26 cellular contexts compared by ENCODE assay signal in genomic region chr6:30700340-30700739, GRCh38. TPM values are rescaled to one million over a fixed set of nuclear protein-coding genes. Genes with fewer than 3 reads are reported as not detected.
DNase-seq lines count a peak whose midpoint lies in the region; ATAC-seq and TF ChIP-seq lines count a peak whose summit lies in the region.
"Had no signal": no experiment of that assay in that cellular context is flagged by ENCODE, and none has a peak within 500 bp of the region (broad histone marks: within the 10 kb centered on the region; RNA-seq: fewer than 3 reads in every experiment).

No MANE protein-coding gene starts in this region.

- H3K4me3 ChIP-seq in mammary epithelial cell (replicated peaks in 1 of 3; ENCODE audit: insufficient read depth in 1 of 3, low read depth in 2 of 3, low read length in 3 of 3) (no peak overlapping the region), liver (ENCODE audit: low read depth in 1 of 3, low read length in 3 of 3) (no peak overlapping the region), aorta (ENCODE audit: low read length in 2 of 2) (no peak overlapping the region), colonic mucosa (no peak overlapping the region)
- H3K4me3 ChIP-seq: dorsolateral prefrontal cortex, esophagus muscularis mucosa, pancreas, PC-9, skin epidermis, upper lobe of left lung had no signal

- peaks cover 6% of the 10 kb centered on the region for H3K4me1 Mint-ChIP-seq in MCF 10A (ENCODE audit: insufficient read depth, unreplicated experiment)
- no peaks in the 10 kb centered on the region for H3K4me1 Mint-ChIP-seq in glutamatergic neuron (ENCODE audit: low read depth, unreplicated experiment)
- peaks cover 1% of the 10 kb centered on the region for H3K4me1 Mint-ChIP-seq in Calu3 (ENCODE audit: low read depth, unreplicated experiment)

- in situ Hi-C loops in mammary epithelial cell (cut with MboI; ENCODE audit: low sequenced_read_pairs in 2 of 2), result no loop called here

- H3K79me2 ChIP-seq in mammary epithelial cell (ENCODE audit: insufficient read depth, low read length), result no peaks in the 10 kb centered on the region

- WGBS in mammary epithelial cell (ENCODE audit: low coverage, missing lambda C conversion rate), result 58% methylated on average over 4 of the region's 4 CpGs
- 32% methylated on average over 4 of the region's 4 CpGs for WGBS in liver
- 74 to 75% methylated on average over 4 of the region's 4 CpGs for WGBS in aorta, 2 donors

- H3K9ac ChIP-seq in mammary epithelial cell (ENCODE audit: insufficient read depth, low read length) (peak overlapping the region; percentile 13), liver (ENCODE audit: low read depth in 1 of 2, low read length in 2 of 2) (no peak overlapping the region), colonic mucosa (ENCODE audit: low read depth in 2 of 2, low read length in 2 of 2) (no peak overlapping the region)
- H3K9ac ChIP-seq: SK-N-SH had no signal

- H3K4me3 Mint-ChIP-seq in MCF 10A (ENCODE audit: unreplicated experiment) (no peak overlapping the region), glutamatergic neuron (ENCODE audit: unreplicated experiment) (no peak overlapping the region), Calu3 (ENCODE audit: low read depth, unreplicated experiment) (no peak overlapping the region)
- H3K4me3 Mint-ChIP-seq: activated T-helper 17 cell treated with anti-CD3 and anti-CD28 coated beads, Interleukin-2, amount 50 U/mL, for 72 hours; naive thymus-derived CD4-positive, alpha-beta T cell; stimulated activated naive CD8-positive, alpha-beta T cell treated with anti-CD3 and anti-CD28 coated beads, Interleukin-15, amount 100 ng/mL, for 72 hours had no signal

- CTCF ChIA-PET in mammary epithelial cell (lab: Charles Lee; ENCODE audit: low non-redundant PET), result no interaction called here
- CTCF ChIA-PET in MCF 10A (lab: Yijun Ruan, JAX), result interaction anchor here (0.8 to 1.4 kb wide), 2 partner anchors 22 to 217 kb away, joined by 3 read pairs; no protein-coding TSS in a partner anchor
- CTCF ChIA-PET in Calu3 (lab: Charles Lee), result no interaction called here

- no peak overlapping the region for H3K4me2 ChIP-seq in mammary epithelial cell (ENCODE audit: insufficient read depth, low read depth, low read length)
- H3K4me2 ChIP-seq: PC-9, SK-N-SH had no signal

- no TSS peak for BruUV-seq in mammary epithelial cell (replicated peaks; lab: Mats Ljungman, UMichigan)
- BruUV-seq in MCF 10A (replicated peaks; lab: Mats Ljungman, UMichigan), result no TSS peak
- BruUV-seq in Calu3 (replicated peaks; lab: Mats Ljungman, UMichigan), result no TSS peak

- H3K27ac Mint-ChIP-seq in MCF 10A (ENCODE audit: low read depth, unreplicated experiment) (no peak overlapping the region), glutamatergic neuron (ENCODE audit: unreplicated experiment) (peak overlapping the region; percentile 11), Calu3 (ENCODE audit: unreplicated experiment) (no peak overlapping the region)
- H3K27ac Mint-ChIP-seq: activated T-helper 17 cell treated with anti-CD3 and anti-CD28 coated beads, Interleukin-2, amount 50 U/mL, for 72 hours; naive thymus-derived CD4-positive, alpha-beta T cell; stimulated activated naive CD8-positive, alpha-beta T cell treated with anti-CD3 and anti-CD28 coated beads, Interleukin-15, amount 100 ng/mL, for 72 hours had no signal

- dilution Hi-C loops in mammary epithelial cell (cut with HindIII; ENCODE audit: low sequenced_read_pairs), result no loop called here

- H3K36me3 ChIP-seq in mammary epithelial cell (ENCODE audit: insufficient read depth, low read length) (peaks cover 10% of the 10 kb centered on the region), liver (ENCODE audit: control insufficient read depth in 4 of 4, insufficient read depth in 3 of 4, low read depth in 1 of 4, low read length in 3 of 4) (peaks cover 0 to 15% (median 9%) of the 10 kb centered on the region in 4 donors), aorta (ENCODE audit: control insufficient read depth in 1 of 2, insufficient read depth in 2 of 2, low read length in 1 of 2) (no peaks in the 10 kb centered on the region), colonic mucosa (no peaks in the 10 kb centered on the region)
- H3K36me3 ChIP-seq: pancreas had no signal

- intact Hi-C loops in mammary epithelial cell (cut with micrococcal nuclease), result no loop called here
- intact Hi-C loops in MCF 10A (cut with micrococcal nuclease), result no loop called here
- intact Hi-C loops in aorta (cut with DNase I), result no loop called here
- intact Hi-C loops in Calu3 (cut with micrococcal nuclease; ENCODE audit: unreplicated experiment), result no loop called here
- intact Hi-C loops in colonic mucosa (cut with DNase I), result no loop called here

- H3K27me3 Mint-ChIP-seq in MCF 10A (ENCODE audit: insufficient read depth, unreplicated experiment), result no peaks in the 10 kb centered on the region
- H3K27me3 Mint-ChIP-seq in glutamatergic neuron (ENCODE audit: unreplicated experiment), result peaks cover 6% of the 10 kb centered on the region
- no peaks in the 10 kb centered on the region for H3K27me3 Mint-ChIP-seq in Calu3 (ENCODE audit: unreplicated experiment)
- H3K27me3 Mint-ChIP-seq: activated T-helper 17 cell treated with anti-CD3 and anti-CD28 coated beads, Interleukin-2, amount 50 U/mL, for 72 hours; naive thymus-derived CD4-positive, alpha-beta T cell; stimulated activated naive CD8-positive, alpha-beta T cell treated with anti-CD3 and anti-CD28 coated beads, Interleukin-15, amount 100 ng/mL, for 72 hours had no signal

- H3K9me3 ChIP-seq in mammary epithelial cell (replicated peaks; ENCODE audit: insufficient read depth, low read length) (no peaks in the 10 kb centered on the region), liver (ENCODE audit: control insufficient read depth in 4 of 4, low read length in 3 of 4) (no peaks in the 10 kb centered on the region), aorta (ENCODE audit: control insufficient read depth, low read length) (no peaks in the 10 kb centered on the region), colonic mucosa (no peaks in the 10 kb centered on the region)
- H3K9me3 ChIP-seq: esophagus muscularis mucosa, pancreas, SK-N-SH, upper lobe of left lung had no signal

- H2AFZ ChIP-seq in mammary epithelial cell (ENCODE audit: low read depth, low read length), result no peak overlapping the region
- H2AFZ ChIP-seq: PC-9 had no signal

- POLR2A ChIA-PET in MCF 10A (lab: Yijun Ruan, JAX), result interaction anchor here (1.2 to 13.9 kb wide), 4 partner anchors 9 to 31 kb away, joined by 3 to 477 read pairs (median 7); partner anchors contain the start of genes MDC1, NRM and TUBB

- H3K36me3 Mint-ChIP-seq in MCF 10A (ENCODE audit: insufficient read depth, unreplicated experiment), result peaks cover 22% of the 10 kb centered on the region
- H3K36me3 Mint-ChIP-seq in glutamatergic neuron (ENCODE audit: unreplicated experiment), result peaks cover 5% of the 10 kb centered on the region
- peaks cover 36% of the 10 kb centered on the region for H3K36me3 Mint-ChIP-seq in Calu3 (ENCODE audit: insufficient read depth, unreplicated experiment)

- DNase-seq in mammary epithelial cell (no peak), MCF 10A (ENCODE audit: unreplicated experiment) (no peak), glutamatergic neuron (no peak), aorta (peak; percentile 14 to 68), NCI-H774 (lab: John Stamatoyannopoulos, UW) (no peak), Calu3 (no peak), colonic mucosa (no peak)
- DNase-seq: AML-193; H7; IMR-90; naive thymus-derived CD4-positive, alpha-beta T cell; NCI-H82; PC-9; SK-N-SH; stimulated activated CD4-positive, alpha-beta T cell treated with anti-CD3 and anti-CD28 coated beads, Interleukin-4, amount 100 ng/mL, for 1 hour; stimulated activated naive CD8-positive, alpha-beta T cell treated with anti-CD3 and anti-CD28 coated beads, Interleukin-15, amount 100 ng/mL, for 72 hours; T1000 had no signal

- ATAC-seq in aorta (ENCODE audit: low FRiP score), result no peak
- ATAC-seq: activated CD4-positive, CD25-positive, alpha-beta regulatory T cell treated with anti-CD3 and anti-CD28 coated beads, Interleukin-2, amount 50 U/mL, for 24 hours; activated T-helper 17 cell treated with anti-CD3 and anti-CD28 coated beads, Interleukin-2, amount 50 U/mL, for 72 hours; naive thymus-derived CD4-positive, alpha-beta T cell; stimulated activated naive CD8-positive, alpha-beta T cell treated with anti-CD3 and anti-CD28 coated beads, Interleukin-15, amount 100 ng/mL, for 72 hours had no signal

- no peak overlapping the region for H3K27ac ChIP-seq in mammary epithelial cell (ENCODE audit: insufficient read depth, low read depth, low read length)
- H3K27ac ChIP-seq in liver (ENCODE audit: low read depth in 1 of 2, low read length in 2 of 2), result no peak overlapping the region
- H3K27ac ChIP-seq in aorta (ENCODE audit: low read depth in 1 of 2, low read length in 2 of 2), result no peak overlapping the region
- no peak overlapping the region for H3K27ac ChIP-seq in colonic mucosa
- H3K27ac ChIP-seq: 22Rv1, dorsolateral prefrontal cortex, esophagus muscularis mucosa, pancreas, PC-9, skin epidermis, upper lobe of left lung had no signal

- H3K27me3 ChIP-seq in mammary epithelial cell (ENCODE audit: insufficient read depth, low read length), result no peaks in the 10 kb centered on the region
- no peaks in the 10 kb centered on the region for H3K27me3 ChIP-seq in liver (ENCODE audit: control insufficient read depth in 4 of 4, insufficient read depth in 4 of 4, low read length in 3 of 4)
- no peaks in the 10 kb centered on the region for H3K27me3 ChIP-seq in aorta (ENCODE audit: control insufficient read depth in 1 of 2, insufficient read depth in 2 of 2, low read length in 1 of 2)
- no peaks in the 10 kb centered on the region for H3K27me3 ChIP-seq in colonic mucosa
- H3K27me3 ChIP-seq: dorsolateral prefrontal cortex, esophagus muscularis mucosa, pancreas, upper lobe of left lung had no signal

- no peak for TF ChIP-seq CTCF in mammary epithelial cell (conservative IDR thresholded peaks at IDR 0.05 in 1 of 2, IDR thresholded peaks at IDR 0.05 in 1 of 2; ENCODE audit: extremely low read depth in 1 of 2, insufficient read depth in 1 of 2, low read depth in 1 of 2, low read length in 2 of 2)
- TF ChIP-seq CTCF in MCF 10A (IDR thresholded peaks at IDR 0.05; ENCODE audit: unreplicated experiment), result no peak
- no peak for TF ChIP-seq CTCF in glutamatergic neuron (IDR thresholded peaks at IDR 0.05; ENCODE audit: partially characterized antibody, unreplicated experiment)
- no peak for TF ChIP-seq CTCF in liver (IDR thresholded peaks at IDR 0.05; ENCODE audit: low read depth, low read length, missing input control)
- no peak for TF ChIP-seq CTCF in Calu3 (IDR thresholded peaks at IDR 0.05; ENCODE audit: unreplicated experiment)
- TF ChIP-seq CTCF in colonic mucosa (IDR thresholded peaks at IDR 0.05), result no peak

- no peaks in the 10 kb centered on the region for H4K20me1 ChIP-seq in mammary epithelial cell (ENCODE audit: insufficient read depth, low read length)

- TF ChIP-seq RAD21 in liver (IDR thresholded peaks at IDR 0.05), result peak in 1 of 2 donors; percentile 8

- H3K9me3 Mint-ChIP-seq in MCF 10A (ENCODE audit: unreplicated experiment), result no peaks in the 10 kb centered on the region
- H3K9me3 Mint-ChIP-seq in glutamatergic neuron (ENCODE audit: unreplicated experiment), result peaks cover 6% of the 10 kb centered on the region
- no peaks in the 10 kb centered on the region for H3K9me3 Mint-ChIP-seq in Calu3 (ENCODE audit: low read depth, unreplicated experiment)
- H3K9me3 Mint-ChIP-seq: activated T-helper 17 cell treated with anti-CD3 and anti-CD28 coated beads, Interleukin-2, amount 50 U/mL, for 72 hours; naive thymus-derived CD4-positive, alpha-beta T cell; stimulated activated naive CD8-positive, alpha-beta T cell treated with anti-CD3 and anti-CD28 coated beads, Interleukin-15, amount 100 ng/mL, for 72 hours had no signal

- H3K4me1 ChIP-seq in mammary epithelial cell (ENCODE audit: insufficient read depth, low read length) (peaks cover 4% of the 10 kb centered on the region), liver (ENCODE audit: control insufficient read depth in 4 of 4, insufficient read depth in 4 of 4, low read length in 3 of 4) (peaks cover 2 to 10% (median 7%) of the 10 kb centered on the region in 4 donors), aorta (ENCODE audit: control insufficient read depth in 1 of 2, insufficient read depth in 2 of 2, low read length in 2 of 2) (no peaks in the 10 kb centered on the region), colonic mucosa (no peaks in the 10 kb centered on the region)
- H3K4me1 ChIP-seq: pancreas had no signal

RNA-seq across cellular contexts. Expression of gene NRM, which starts 9.6 kb away (rescaled TPM):
- total RNA-seq in mammary epithelial cell, result 10 to 100 TPM in 1 of 2 donors, 1 to 10 TPM in 1; 2.3 to 13.2 TPM
- 26.2 TPM for polyA plus RNA-seq in mammary epithelial cell
- polyA minus RNA-seq in mammary epithelial cell, result 25.5 TPM
- 3.8 and 5.3 TPM in 2 replicates for total RNA-seq in MCF 10A (2022)
- 52.2 TPM for total RNA-seq in glutamatergic neuron (ENCODE audit: unreplicated experiment)
- 1 to 10 TPM in 1 of 2 donors, under 1 TPM in 1; 0.59 to 2.3 TPM for total RNA-seq in liver
- polyA plus RNA-seq in liver, result 1 to 10 TPM; 2.4 to 3.3 TPM
- 10 to 100 TPM; 13.0 to 15.0 TPM for total RNA-seq in aorta
- polyA plus RNA-seq in aorta, result 10 to 100 TPM in 1 of 2 donors, 1 to 10 TPM in 1; 5.6 to 19.6 TPM
- 22.8 and 30.2 TPM in 2 replicates for total RNA-seq in Calu3 (2022)
- total RNA-seq in colonic mucosa, result 10 to 100 TPM in 1 of 2 donors, 1 to 10 TPM in 1; 7.4 to 19.2 TPM

RNA-seq across cellular contexts. Expression of gene PPP1R18, which starts 13.9 kb away (rescaled TPM):
- total RNA-seq in mammary epithelial cell (100 to 1,000 TPM in 1 of 2 donors, 10 to 100 TPM in 1; 35.2 to 106 TPM), MCF 10A (2022) (66.9 and 74.7 TPM in 2 replicates), glutamatergic neuron (ENCODE audit: unreplicated experiment) (175 TPM), liver (10 to 100 TPM; 11.4 to 11.5 TPM), aorta (100 to 1,000 TPM; 130 to 134 TPM), Calu3 (2022) (22.0 and 28.2 TPM in 2 replicates), colonic mucosa (10 to 100 TPM in 1 of 2 donors, 1 to 10 TPM in 1; 8.3 to 22.8 TPM)
- polyA plus RNA-seq in mammary epithelial cell (89.4 TPM), liver (10 to 100 TPM in 1 of 2 donors, 1 to 10 TPM in 1; 7.4 to 17.4 TPM), aorta (10 to 100 TPM; 68.5 to 83.3 TPM)
- polyA minus RNA-seq in mammary epithelial cell, result 245 TPM

RNA-seq across cellular contexts. Expression of gene MDC1, which starts 16.7 kb away (rescaled TPM):
- total RNA-seq in mammary epithelial cell (10 to 100 TPM; 12.8 to 36.7 TPM), MCF 10A (2022) (50.6 and 54.5 TPM in 2 replicates), glutamatergic neuron (ENCODE audit: unreplicated experiment) (50.4 TPM), liver (10 to 100 TPM in 1 of 2 donors, 1 to 10 TPM in 1; 9.0 to 15.5 TPM), aorta (10 to 100 TPM; 31.4 to 33.3 TPM), Calu3 (2022) (62.4 and 66.6 TPM in 2 replicates), colonic mucosa (10 to 100 TPM; 14.0 to 59.0 TPM)
- polyA plus RNA-seq in mammary epithelial cell (10.7 TPM), liver (1 to 10 TPM; 5.9 to 7.7 TPM), aorta (10 to 100 TPM in 1 of 2 donors, 1 to 10 TPM in 1; 7.4 to 34.5 TPM)
- polyA minus RNA-seq in mammary epithelial cell, result 62.3 TPM

RNA-seq across cellular contexts. Expression of gene TUBB, which starts 19.8 kb away (rescaled TPM):
- total RNA-seq in mammary epithelial cell (100 to 1,000 TPM; 400 to 787 TPM), MCF 10A (2022) (200 and 210 TPM in 2 replicates), glutamatergic neuron (ENCODE audit: unreplicated experiment) (2,264 TPM), liver (100 to 1,000 TPM; 197 to 533 TPM), aorta (100 to 1,000 TPM; 264 to 324 TPM), Calu3 (2022) (967 and 1,123 TPM in 2 replicates), colonic mucosa (100 to 1,000 TPM; 213 to 605 TPM)
- polyA plus RNA-seq in mammary epithelial cell (1,634 TPM), liver (100 to 1,000 TPM; 115 to 224 TPM), aorta (100 to 1,000 TPM in 1 of 2 donors, 10 to 100 TPM in 1; 99.5 to 189 TPM)
- polyA minus RNA-seq in mammary epithelial cell, result 1,336 TPM

RNA-seq across cellular contexts. Expression of gene DHX16, which starts 27.5 kb away (rescaled TPM):
- total RNA-seq in mammary epithelial cell (10 to 100 TPM; 26.0 to 30.9 TPM), MCF 10A (2022) (41.3 and 49.8 TPM in 2 replicates), glutamatergic neuron (ENCODE audit: unreplicated experiment) (26.9 TPM), liver (10 to 100 TPM; 20.6 to 23.9 TPM), aorta (10 to 100 TPM; 22.3 to 25.2 TPM), Calu3 (2022) (51.6 and 55.6 TPM in 2 replicates), colonic mucosa (10 to 100 TPM; 25.9 to 35.1 TPM)
- polyA plus RNA-seq in mammary epithelial cell (34.8 TPM), liver (10 to 100 TPM; 10.1 to 14.2 TPM), aorta (10 to 100 TPM; 12.8 to 34.0 TPM)
- 60.9 TPM for polyA minus RNA-seq in mammary epithelial cell

Comparison
In these comparisons a context has a peak if more than half of its experiments do, and no peak if none do; other contexts are left out.
1. DNase-seq: peak in aorta (2 of 2); none in mammary epithelial cell (single experiment), MCF 10A (single experiment), glutamatergic neuron (single experiment), NCI-H774 (single experiment), Calu3 (single experiment) and colonic mucosa (single experiment).